ENCODE assay signal across 17 cellular contexts in the genomic region with DNA sequence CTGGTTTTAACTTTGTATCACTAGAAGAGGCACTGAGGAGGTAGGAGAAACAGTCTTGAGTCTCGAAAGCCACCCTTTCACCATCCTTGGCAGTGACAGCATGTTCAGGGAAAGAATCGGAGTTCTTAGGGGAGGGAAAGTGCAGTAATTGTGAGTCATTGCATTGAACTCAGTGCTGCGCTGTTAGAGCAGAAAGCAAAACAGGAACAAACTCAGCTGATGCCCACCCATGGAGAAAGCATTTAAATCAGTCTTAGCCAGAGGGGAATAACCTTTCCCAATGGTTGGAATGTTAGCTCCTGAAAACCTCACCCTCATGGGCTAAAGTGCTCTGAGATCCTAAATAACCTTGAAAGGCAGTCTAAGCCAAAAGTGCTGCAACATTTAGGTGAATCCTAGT.
"Had no signal": no experiment of that assay in that cellular context is flagged by ENCODE, and none has a peak within 500 bp of the region (broad histone marks: within the 10 kb centered on the region; RNA-seq: fewer than 3 reads in every experiment).

No MANE protein-coding gene starts in this region.

- H3K4me1 Mint-ChIP-seq: activated B cell treated with CpG ODN at 0.5 μM for 24 hours; activated CD4-positive, alpha-beta T cell treated with anti-CD3 and anti-CD28 coated beads, Interleukin-2, amount 10 ng/mL, durations not matched to agents 24 days and 14 days; activated naive CD8-positive, alpha-beta T cell treated with anti-CD3 and anti-CD28 coated beads, Interleukin-2, amount 50 U/mL, for 24 hours; nephron; T-cell had no signal

- H3K27ac Mint-ChIP-seq: activated B cell treated with CpG ODN at 0.5 μM for 24 hours; activated CD4-positive, alpha-beta T cell treated with anti-CD3 and anti-CD28 coated beads, Interleukin-2, amount 10 ng/mL, durations not matched to agents 24 days and 14 days; activated naive CD8-positive, alpha-beta T cell treated with anti-CD3 and anti-CD28 coated beads, Interleukin-2, amount 50 U/mL, for 24 hours; nephron; T-cell; type B pancreatic cell had no signal

- ATAC-seq: activated naive CD8-positive, alpha-beta T cell treated with anti-CD3 and anti-CD28 coated beads, Interleukin-2, amount 50 U/mL, for 24 hours; left lung; psoas muscle; T-cell had no signal

- H3K27ac ChIP-seq: ascending aorta, left lung, psoas muscle, sigmoid colon had no signal

- H3K36me3 ChIP-seq: ascending aorta, left lung, sigmoid colon had no signal

- H3K36me3 Mint-ChIP-seq: T-cell, type B pancreatic cell had no signal

- H3K27me3 ChIP-seq: ascending aorta, left lung, sigmoid colon had no signal

- H3K4me3 Mint-ChIP-seq: activated B cell treated with CpG ODN at 0.5 μM for 24 hours; activated CD4-positive, alpha-beta T cell treated with anti-CD3 and anti-CD28 coated beads, Interleukin-2, amount 10 ng/mL, durations not matched to agents 24 days and 14 days; activated naive CD8-positive, alpha-beta T cell treated with anti-CD3 and anti-CD28 coated beads, Interleukin-2, amount 50 U/mL, for 24 hours; nephron; T-cell; type B pancreatic cell had no signal

- H3K27me3 Mint-ChIP-seq: activated B cell treated with CpG ODN at 0.5 μM for 24 hours; activated CD4-positive, alpha-beta T cell treated with anti-CD3 and anti-CD28 coated beads, Interleukin-2, amount 10 ng/mL, durations not matched to agents 24 days and 14 days; activated naive CD8-positive, alpha-beta T cell treated with anti-CD3 and anti-CD28 coated beads, Interleukin-2, amount 50 U/mL, for 24 hours; T-cell; type B pancreatic cell had no signal

- H3K4me1 ChIP-seq: ascending aorta, left lung, psoas muscle, sigmoid colon had no signal

- H3K4me3 ChIP-seq: ascending aorta, left lung, psoas muscle, sigmoid colon had no signal

- H3K9me3 ChIP-seq: ascending aorta, psoas muscle, sigmoid colon had no signal

- DNase-seq: activated B cell treated with CpG ODN at 0.5 μM for 24 hours; activated CD4-positive, alpha-beta T cell treated with anti-CD3 and anti-CD28 coated beads, Interleukin-2, amount 10 ng/mL, durations not matched to agents 24 days and 14 days; activated naive CD4-positive, alpha-beta T cell treated with Interleukin-2 at 50 U/mL for 16 hours; activated naive CD8-positive, alpha-beta T cell treated with anti-CD3 and anti-CD28 coated beads, Interleukin-2, amount 50 U/mL, for 24 hours; central memory CD4-positive, alpha-beta T cell; effector memory CD4-positive, alpha-beta T cell; erythroblast; hippocampal formation; left lung; psoas muscle; sigmoid colon; stimulated activated CD4-positive, alpha-beta T cell treated with anti-CD3 and anti-CD28 coated beads, Interleukin-12 subunit alpha, Interleukin-12 subunit beta, amount 100 ng/mL, for 4 hours; stimulated activated naive CD4-positive, alpha-beta T cell; T-cell had no signal
